ENCODE assay signal across 18 cellular contexts in genomic region chr22:46744581-46744980, GRCh38. TPM values are rescaled to one million over a fixed set of nuclear protein-coding genes. Genes with fewer than 3 reads are reported as not detected.
DNase-seq lines count a peak whose midpoint lies in the region; ATAC-seq and TF ChIP-seq lines count a peak whose summit lies in the region.
"Had no signal": no experiment of that assay in that cellular context is flagged by ENCODE, and none has a peak within 500 bp of the region (broad histone marks: within the 10 kb centered on the region; RNA-seq: fewer than 3 reads in every experiment).

No MANE protein-coding gene starts in this region.

- peaks cover 3 to 36% (median 7%) of the 10 kb centered on the region in 4 donors for H3K4me1 ChIP-seq in Peyer's patch
- peaks cover 14 to 45% (median 28%) of the 10 kb centered on the region in 4 donors for H3K4me1 ChIP-seq in liver (ENCODE audit: control insufficient read depth in 4 of 4, insufficient read depth in 4 of 4, low read length in 3 of 4)
- peaks cover 11% of the 10 kb centered on the region for H3K4me1 ChIP-seq in GM23248 (ENCODE audit: insufficient read depth)

- no peak for ATAC-seq in stimulated activated naive B cell treated with anti-CD40 and anti-IgM and Interleukin-4, amounts not matched to agents 10 μg/mL and 1 μg/mL and 100 μg/mL, for 72 hours (replicated peaks)
- ATAC-seq in GM21528 (IDR thresholded peaks at IDR 0.05; ENCODE audit: low FRiP score, unreplicated experiment) (no peak), HG02870 (IDR thresholded peaks at IDR 0.05; ENCODE audit: unreplicated experiment) (no peak)
- ATAC-seq: CD8-positive, alpha-beta T cell had no signal

- in situ Hi-C loops in GM23248 (cut with MboI): no loop called here

- peaks cover 8% of the 10 kb centered on the region; the same call in 1 of the 2 replicates for H3F3A ChIP-seq in GM23248 (ENCODE audit: insufficient read depth)

- peaks cover 12 to 20% of the 10 kb centered on the region in 2 donors for H3K4me1 Mint-ChIP-seq in stimulated activated naive B cell treated with anti-CD40 and anti-IgM and Interleukin-4, amounts not matched to agents 10 μg/mL and 1 μg/mL and 100 μg/mL, for 72 hours

- H3K27ac Mint-ChIP-seq in stimulated activated naive B cell treated with anti-CD40 and anti-IgM and Interleukin-4, amounts not matched to agents 10 μg/mL and 1 μg/mL and 100 μg/mL, for 72 hours: peak overlapping the region; percentile 69
- H3K27ac Mint-ChIP-seq: CD8-positive, alpha-beta T cell had no signal

- WGBS in liver: 64% methylated on average over 6 of the region's 6 CpGs
- WGBS in GM23248 (ENCODE audit: low coverage in 1 of 2, low lambda C conversion rate in 2 of 2, missing lambda C conversion rate in 2 of 2), 2 experiments: 55 to 61% methylated on average over 6 of the region's 6 CpGs

- H3K27ac ChIP-seq in Peyer's patch (peak overlapping the region in 3 of 4 donors; percentile 49 to 94 (median 80)), liver (ENCODE audit: low read depth in 1 of 2, low read length in 2 of 2) (peak overlapping the region; percentile 44 to 45), GM23248 (no peak overlapping the region)

- no peak overlapping the region for H2AFZ ChIP-seq in GM23248

- peak in 1 of 2 donors; percentile 45 for TF ChIP-seq POLR2A in Peyer's patch (IDR thresholded peaks at IDR 0.05)

- no peaks in the 10 kb centered on the region for H4K20me1 ChIP-seq in GM23248 (ENCODE audit: insufficient read depth)

- no peaks in the 10 kb centered on the region for H3K9me2 ChIP-seq in GM23248 (ENCODE audit: insufficient read depth)
- H3K9me2 ChIP-seq: SK-N-SH had no signal

- H3K27me3 ChIP-seq in Peyer's patch: no peaks in the 10 kb centered on the region
- no peaks in the 10 kb centered on the region for H3K27me3 ChIP-seq in liver (ENCODE audit: control insufficient read depth in 4 of 4, insufficient read depth in 4 of 4, low read length in 3 of 4)
- no peaks in the 10 kb centered on the region for H3K27me3 ChIP-seq in GM23248 (replicated peaks; ENCODE audit: insufficient read depth)

- H3K79me2 ChIP-seq in GM23248 (ENCODE audit: insufficient read depth): no peaks in the 10 kb centered on the region

- H3K36me3 ChIP-seq in Peyer's patch: no peaks in the 10 kb centered on the region
- H3K36me3 ChIP-seq in liver (ENCODE audit: control insufficient read depth in 4 of 4, insufficient read depth in 3 of 4, low read depth in 1 of 4, low read length in 3 of 4): no peaks in the 10 kb centered on the region
- no peaks in the 10 kb centered on the region for H3K36me3 ChIP-seq in GM23248 (ENCODE audit: low read depth)

- TF ChIP-seq RAD21 in liver (IDR thresholded peaks at IDR 0.05): peak; percentile 48 to 67

- H3K9me3 Mint-ChIP-seq in stimulated activated naive B cell treated with anti-CD40 and anti-IgM and Interleukin-4, amounts not matched to agents 10 μg/mL and 1 μg/mL and 100 μg/mL, for 72 hours: peaks cover 5 to 6% of the 10 kb centered on the region in 2 donors
- H3K9me3 Mint-ChIP-seq: CD8-positive, alpha-beta T cell had no signal

- peak in 3 of 6 experiments; percentile 44 to 46 (median 46) for TF ChIP-seq CTCF in Peyer's patch (IDR thresholded peaks at IDR 0.05)
- TF ChIP-seq CTCF in liver (IDR thresholded peaks at IDR 0.05; ENCODE audit: low read depth, low read length, missing input control): peak; percentile 13

- H3K4me3 ChIP-seq in Peyer's patch (no peak overlapping the region), liver (ENCODE audit: low read depth in 1 of 3, low read length in 3 of 3) (no peak overlapping the region), GM23248 (no peak overlapping the region)

- H3K9ac ChIP-seq in liver (ENCODE audit: low read depth in 1 of 2, low read length in 2 of 2): no peak overlapping the region
- no peak overlapping the region for H3K9ac ChIP-seq in GM23248
- H3K9ac ChIP-seq: SK-N-SH had no signal

- H3K9me3 ChIP-seq in Peyer's patch (no peaks in the 10 kb centered on the region), liver (ENCODE audit: control insufficient read depth in 4 of 4, low read length in 3 of 4) (no peaks in the 10 kb centered on the region), GM23248 (ENCODE audit: low read depth) (no peaks in the 10 kb centered on the region)
- H3K9me3 ChIP-seq: SK-N-SH had no signal

- no peak overlapping the region for H3K4me2 ChIP-seq in GM23248 (ENCODE audit: unreplicated experiment)
- H3K4me2 ChIP-seq: SK-N-SH had no signal

- no peak overlapping the region for H3K4me3 Mint-ChIP-seq in stimulated activated naive B cell treated with anti-CD40 and anti-IgM and Interleukin-4, amounts not matched to agents 10 μg/mL and 1 μg/mL and 100 μg/mL, for 72 hours
- H3K4me3 Mint-ChIP-seq: CD8-positive, alpha-beta T cell had no signal

- H3K27me3 Mint-ChIP-seq in stimulated activated naive B cell treated with anti-CD40 and anti-IgM and Interleukin-4, amounts not matched to agents 10 μg/mL and 1 μg/mL and 100 μg/mL, for 72 hours: peaks cover 10 to 14% of the 10 kb centered on the region in 2 donors

- H3K36me3 Mint-ChIP-seq in stimulated activated naive B cell treated with anti-CD40 and anti-IgM and Interleukin-4, amounts not matched to agents 10 μg/mL and 1 μg/mL and 100 μg/mL, for 72 hours: peaks cover 6 to 8% of the 10 kb centered on the region in 2 donors
- H3K36me3 Mint-ChIP-seq: CD8-positive, alpha-beta T cell had no signal

- DNase-seq in HuH-7 (ENCODE audit: low spot score) (peak; percentile 95), Peyer's patch (peak in 2 of 3 donors; percentile 88 to 91), SIG-M5 (lab: John Stamatoyannopoulos, UW) (no peak), GM23248 (no peak)
- DNase-seq in stimulated activated naive B cell treated with anti-CD40 and anti-IgM and Interleukin-4, amounts not matched to agents 10 μg/mL and 1 μg/mL and 100 μg/mL, for 72 hours: no peak
- DNase-seq: CD8-positive, alpha-beta T cell; DND-41; KG1; NCI-H1048; NCI-H1436 treated with DMSO at 0.1 percent for 48 hours; NCI-H2081 treated with DMSO at 0.1 percent for 48 hours; NCI-H510A treated with DMSO at 0.1 percent for 48 hours; Right ventricle myocardium superior; SK-N-SH; T-helper 1 cell had no signal

TF ChIP-seq in liver, 16 proteins besides CTCF, POLR2A, EP300 and RAD21 (continues in another document):
- peak in 1 of 2 donors; percentile 17 for TF ChIP-seq EGR1 (IDR thresholded peaks at IDR 0.05; ENCODE audit: low read depth in 2 of 2)
- no peak for TF ChIP-seq ATF3 (IDR thresholded peaks at IDR 0.05)
- TF ChIP-seq SP1 (IDR thresholded peaks at IDR 0.05): peak; percentile 97
- TF ChIP-seq MAX (IDR thresholded peaks at IDR 0.05): peak; percentile 79
- TF ChIP-seq FOXA2 (IDR thresholded peaks at IDR 0.05): peak; percentile 41
- TF ChIP-seq HNF4A (conservative IDR thresholded peaks at IDR 0.05): peak; percentile 98 to 99
- TF ChIP-seq REST (IDR thresholded peaks at IDR 0.05): peak; percentile 36
- TF ChIP-seq HNF4G (IDR thresholded peaks at IDR 0.05): peak; percentile 96

RNA-seq across cellular contexts. Expression of gene CERK, which starts 6.5 kb away (rescaled TPM):
- total RNA-seq in Peyer's patch: 100 to 1,000 TPM in 1 of 4 donors, 10 to 100 TPM in 3; 89.1 to 131 (median 94.7) TPM
- total RNA-seq in liver: 10 to 100 TPM in 1 of 2 donors, 1 to 10 TPM in 1; 9.6 to 24.3 TPM
- polyA plus RNA-seq in liver: 10 to 100 TPM in 1 of 2 donors, 1 to 10 TPM in 1; 7.9 to 10.7 TPM
- total RNA-seq in GM23248 (2014; rRNA removed; shearing (Covaris generic)): 45.1 and 45.4 TPM in 2 replicates
- polyA plus RNA-seq in GM23248 (2016; fragmentation: Nextera tagmentation; extraction: Ambion mirVana): 24.3 and 25.3 TPM in 2 replicates

RNA-seq across cellular contexts. Expression of gene TBC1D22A, which starts 17.9 kb away (rescaled TPM):
- 10 to 100 TPM; 42.6 to 70.4 (median 55.1) TPM for total RNA-seq in Peyer's patch
- 10 to 100 TPM in 1 of 2 donors, 1 to 10 TPM in 1; 8.3 to 12.4 TPM for total RNA-seq in liver
- polyA plus RNA-seq in liver: 1 to 10 TPM; 4.1 to 8.5 TPM
- total RNA-seq in GM23248 (2014; rRNA removed; shearing (Covaris generic)): 12.3 and 13.3 TPM in 2 replicates
- polyA plus RNA-seq in GM23248 (2016; fragmentation: Nextera tagmentation; extraction: Ambion mirVana): 16.9 and 17.9 TPM in 2 replicates

Comparison
In these comparisons a context has a peak if more than half of its experiments do, and no peak if none do; other contexts are left out.
1. DNase-seq: peak in HuH-7 (single experiment) and Peyer's patch (2 of 3); none in stimulated activated naive B cell treated with anti-CD40 and anti-IgM and Interleukin-4, amounts not matched to agents 10 μg/mL and 1 μg/mL and 100 μg/mL, for 72 hours (single experiment), SIG-M5 (single experiment) and GM23248 (single experiment).